In the genomic region with DNA sequence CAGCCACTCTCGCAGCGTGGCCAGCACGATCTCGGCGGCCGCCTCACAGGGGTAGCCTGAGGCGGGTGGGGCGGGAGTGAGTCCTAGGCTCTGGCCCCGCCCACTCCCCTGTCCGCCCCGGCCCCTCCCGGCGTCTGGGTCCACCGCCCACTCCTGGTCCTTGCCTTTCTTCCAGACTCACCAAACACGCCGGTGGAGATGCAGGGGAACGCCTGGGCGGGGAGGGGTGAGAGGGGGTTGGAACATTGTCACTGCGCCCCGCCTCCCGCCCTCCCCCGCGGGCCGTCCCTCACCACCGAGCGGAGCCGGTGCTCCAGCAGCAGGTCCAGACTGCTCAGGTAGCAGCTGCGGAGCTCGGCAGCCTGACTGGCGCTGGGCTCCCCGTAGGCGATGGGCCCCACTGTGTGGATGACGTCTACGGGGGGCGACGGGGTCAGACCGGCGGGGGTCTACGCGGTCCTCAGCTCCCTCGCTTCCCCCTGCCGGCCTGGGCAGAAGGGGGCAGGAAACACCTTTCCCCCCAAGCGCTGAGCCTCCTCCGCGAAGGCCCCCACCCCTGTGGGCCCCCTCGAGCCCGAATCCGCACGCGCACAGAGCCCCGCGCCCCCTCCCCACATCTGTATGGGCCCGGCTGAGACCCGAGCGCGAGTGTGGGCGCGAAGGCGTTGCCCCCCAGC, we compare ENCODE assay signal across 8 cellular contexts. TPM values are rescaled to one million over a fixed set of nuclear protein-coding genes. Genes with fewer than 3 reads are reported as not detected.
DNase-seq lines count a peak whose midpoint lies in the region; ATAC-seq, FAIRE-seq and TF ChIP-seq lines count a peak whose summit lies in the region.

No MANE protein-coding gene starts in this region.

- no peaks in the 10 kb centered on the region for H3K27me3 ChIP-seq in Peyer's patch

- peaks cover 0 to 33% (median 21%) of the 10 kb centered on the region in 4 donors for H3K4me1 ChIP-seq in Peyer's patch

- peak overlapping the region; percentile 16 to 50 (median 46) for H3K4me3 ChIP-seq in Peyer's patch

- H3K27ac ChIP-seq in Peyer's patch = peak overlapping the region in 1 of 4 donors; percentile 7

- TF ChIP-seq CTCF in Peyer's patch (IDR thresholded peaks at IDR 0.05) = no peak

- H3K36me3 ChIP-seq in Peyer's patch = peaks cover 0 to 42% (median 0%) of the 10 kb centered on the region in 3 donors

- no peak for FAIRE-seq in HTR-8/SVneo (lab: Jason Lieb, UNC)

- no peaks in the 10 kb centered on the region for H3K9me3 ChIP-seq in Peyer's patch

- TF ChIP-seq POLR2A in Peyer's patch (IDR thresholded peaks at IDR 0.05) = no peak

- ATAC-seq in HG02763 (IDR thresholded peaks at IDR 0.05; ENCODE audit: unreplicated experiment) = no peak

- DNase-seq in EL (peak; percentile 42), Peyer's patch (peak in 2 of 3 donors; percentile 50 to 67), iPS-NIHi11 (ENCODE audit: low spot score) (peak; percentile 92), putamen (ENCODE audit: low spot score) (no peak), HTR-8/SVneo (ENCODE audit: insufficient read length, low spot score) (no peak)
- peak; percentile 25 for DNase-seq in activated naive CD8-positive, alpha-beta T cell treated with anti-CD3 and anti-CD28 coated beads, Interleukin-2, amount 50 U/mL, for 16 hours (ENCODE audit: low read depth, low spot score)
- DNase-seq in stimulated activated CD4-positive, alpha-beta T cell treated with anti-CD3 and anti-CD28 coated beads, Interleukin-4, amount 100 ng/mL, for 48 hours (ENCODE audit: low read depth in 2 of 2) = peak; percentile 45 to 52

RNA-seq across cellular contexts. Expression of a gene that starts 13.2 kb away (rescaled TPM):
- total RNA-seq in Peyer's patch = 100 to 1,000 TPM in 1 of 4 donors, 10 to 100 TPM in 3; 79.2 to 110 (median 95.4) TPM

RNA-seq across cellular contexts. Expression of a gene that starts 25.1 kb away (rescaled TPM):
- 1,000 to 10,000 TPM in 2 of 4 donors, 100 to 1,000 TPM in 2; 390 to 1,297 (median 877) TPM for total RNA-seq in Peyer's patch

RNA-seq across cellular contexts. Expression of a gene that starts 36.2 kb away (rescaled TPM):
- under 1 TPM in 1 of 4 donors, not detected in 3; 0.27 TPM for total RNA-seq in Peyer's patch

Comparison
In these comparisons a context has a peak if more than half of its experiments do, and no peak if none do; other contexts are left out.
1. DNase-seq: peak in EL (single experiment), Peyer's patch (2 of 3), activated naive CD8-positive, alpha-beta T cell treated with anti-CD3 and anti-CD28 coated beads, Interleukin-2, amount 50 U/mL, for 16 hours (single experiment), iPS-NIHi11 (single experiment) and stimulated activated CD4-positive, alpha-beta T cell treated with anti-CD3 and anti-CD28 coated beads, Interleukin-4, amount 100 ng/mL, for 48 hours (2 of 2); none in putamen (single experiment) and HTR-8/SVneo (single experiment).